ENCODE assay signal across 1 cellular context in the genomic region with DNA sequence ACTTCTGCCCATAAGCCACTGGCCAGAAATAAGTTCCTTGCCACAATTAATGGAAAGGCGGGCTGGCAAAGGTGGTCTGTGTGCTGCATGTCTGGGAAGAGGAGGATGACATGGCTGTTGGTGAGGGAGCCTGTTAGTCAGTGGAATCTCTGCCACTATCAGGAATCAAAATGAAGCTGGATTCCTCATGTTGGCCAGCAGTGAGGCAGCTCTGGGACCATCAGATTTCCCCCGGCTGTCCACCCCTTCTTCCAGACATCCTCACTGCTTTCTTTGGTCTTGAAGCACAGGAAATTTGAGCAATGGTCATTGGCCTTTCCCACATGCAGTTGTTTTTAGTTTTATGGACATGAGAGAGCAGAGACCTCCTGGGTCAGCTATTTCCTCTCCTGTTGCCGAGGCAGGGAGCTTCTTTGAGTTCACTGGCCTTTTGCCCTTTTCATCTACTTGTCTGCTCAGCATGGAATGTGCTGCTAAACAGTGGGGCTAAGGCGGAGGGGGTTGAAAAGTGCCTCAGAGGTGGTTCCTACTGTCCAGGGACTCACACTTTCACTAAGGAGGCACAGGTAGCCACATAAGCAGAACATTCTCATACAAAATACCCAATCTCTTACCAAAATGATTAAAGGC.
TF ChIP-seq lines count a peak whose summit lies in the region.

No MANE protein-coding gene starts in this region.

TF ChIP-seq in H1, 55 proteins besides CTCF, POLR2A, EP300 and RAD21:
- TF ChIP-seq POU5F1 (IDR thresholded peaks at IDR 0.05; ENCODE audit: low read depth, low read length) (no peak), JUN (IDR thresholded peaks at IDR 0.05; ENCODE audit: low read depth, low read length) (no peak), HDAC2 (IDR thresholded peaks at IDR 0.05; ENCODE audit: borderline replicate concordance in 1 of 2, low read depth in 2 of 2, low read length in 2 of 2) (no peak), PHF8 (conservative IDR thresholded peaks at IDR 0.05; ENCODE audit: low read depth, low read length) (no peak)
TF ChIP-seq in H1: peak in this region for 0.
